Comparison of ENCODE assay signal across 22 cellular contexts in the genomic region with DNA sequence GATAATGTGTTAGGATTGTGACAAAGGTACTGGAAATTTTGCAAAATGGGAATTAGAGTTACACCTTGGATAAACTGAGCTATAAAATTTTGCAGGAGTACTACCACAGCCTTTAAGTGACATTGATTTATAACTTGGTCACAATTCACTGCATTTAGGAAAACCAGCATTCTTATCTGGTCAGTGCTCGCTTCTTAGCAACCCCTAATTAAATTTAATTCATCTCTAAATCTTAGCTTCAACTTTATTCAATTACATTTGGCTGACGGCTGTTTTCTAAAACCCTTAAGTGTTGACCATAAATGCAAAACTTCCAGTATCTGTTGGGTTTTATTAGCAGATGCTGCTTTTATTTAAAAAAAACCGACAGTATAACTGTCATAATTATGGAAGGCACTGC.
"Had no signal": no experiment of that assay in that cellular context is flagged by ENCODE, and none has a peak within 500 bp of the region (broad histone marks: within the 10 kb centered on the region; RNA-seq: fewer than 3 reads in every experiment).

No MANE protein-coding gene starts in this region.

- DNase-seq: activated CD4-positive, alpha-beta memory T cell treated with anti-CD3 and anti-CD28 coated beads, Interleukin-2, amount 10 ng/mL, durations not matched to agents 7 days and 5 days; activated CD4-positive, alpha-beta T cell treated with anti-CD3 and anti-CD28 coated beads for 36 hours; activated CD4-positive, alpha-beta T cell treated with anti-CD3 and anti-CD28 coated beads, Interleukin-2, amount 50 U/mL, for 1 hour; activated gamma-delta T cell treated with Interleukin-2 at 50 U/mL for 16 hours; activated naive CD4-positive, alpha-beta T cell treated with anti-CD3 and anti-CD28 coated beads, Interleukin-2, amount 10 ng/mL, durations not matched to agents 7 days and 5 days; activated naive CD8-positive, alpha-beta T cell treated with anti-CD3 and anti-CD28 coated beads, Interleukin-2, amount 10 ng/mL, durations not matched to agents 7 days and 5 days; activated T-cell treated with anti-CD3 and anti-CD28 coated beads for 4 hours; activated T-cell treated with anti-CD3 and anti-CD28 coated beads, Interleukin-2, amount 50 U/mL, for 48 hours; adrenal gland; anterior cingulate cortex; central memory CD4-positive, alpha-beta T cell; Kasumi-1; NCI-H1105 treated with DMSO at 0.1 percent for 48 hours; NCI-H1436 treated with DMSO at 0.1 percent for 48 hours; NCI-H187; NCI-H2081; NCI-H510A treated with DMSO at 0.1 percent for 48 hours; NCI-H69; NK-92 treated with Interleukin-12 subunit alpha and Interleukin-12 subunit beta, amount 100 ng/mL, for 24 hours; SHP77 treated with DMSO at 0.1 percent for 48 hours; T-helper 1 cell; WERI-Rb-1 had no signal

- H3K27me3 ChIP-seq: adrenal gland had no signal

- H3K9me3 ChIP-seq: adrenal gland had no signal

- H3K27ac ChIP-seq: adrenal gland, WERI-Rb-1 had no signal

- H3K4me3 ChIP-seq: adrenal gland had no signal
